Comparison of ENCODE assay signal across 8 cellular contexts in the genomic region with DNA sequence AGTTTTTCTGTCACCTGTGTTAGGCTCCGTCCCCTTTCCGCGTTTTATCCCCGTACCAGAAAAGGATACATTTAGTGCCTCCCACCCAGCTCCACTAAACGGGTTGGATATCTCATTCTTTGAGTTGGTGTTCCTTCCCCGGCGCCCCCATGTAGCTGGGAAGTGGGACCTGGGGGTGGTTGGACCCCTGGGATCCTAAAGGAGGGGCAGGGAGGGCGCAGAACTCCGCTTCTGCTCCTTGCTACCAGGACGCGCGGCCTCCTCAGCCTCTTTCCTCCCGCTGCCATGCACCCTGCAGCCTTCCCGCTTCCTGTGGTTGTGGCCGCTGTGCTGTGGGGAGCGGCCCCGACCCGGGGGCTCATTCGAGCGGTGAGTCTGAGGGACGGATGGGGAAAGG. TPM values are rescaled to one million over a fixed set of nuclear protein-coding genes. Genes with fewer than 3 reads are reported as not detected.
DNase-seq lines count a peak whose midpoint lies in the region; ATAC-seq, FAIRE-seq and TF ChIP-seq lines count a peak whose summit lies in the region.

No MANE protein-coding gene starts in this region.

- peaks cover 2% of the 10 kb centered on the region for H3K27me3 Mint-ChIP-seq in activated naive CD8-positive, alpha-beta T cell treated with anti-CD3 and anti-CD28 coated beads, Interleukin-2, amount 50 U/mL, for 24 hours
- H3K27me3 Mint-ChIP-seq in stimulated activated naive CD8-positive, alpha-beta T cell treated with anti-CD3 and anti-CD28 coated beads, Interleukin-15, amount 100 ng/mL, for 72 hours, result no peaks in the 10 kb centered on the region

- H2AFZ ChIP-seq in keratinocyte (ENCODE audit: control insufficient read depth, low read length), result peak overlapping the region; percentile 94

- H3K9me1 ChIP-seq in keratinocyte (ENCODE audit: control insufficient read depth, extremely low read depth, insufficient read depth, low read length), result no peaks in the 10 kb centered on the region

- peaks cover 4% of the 10 kb centered on the region for H4K20me1 ChIP-seq in keratinocyte (ENCODE audit: control insufficient read depth, extremely low read depth, insufficient read depth, low read length)

- ATAC-seq in activated naive CD8-positive, alpha-beta T cell treated with anti-CD3 and anti-CD28 coated beads, Interleukin-2, amount 50 U/mL, for 24 hours, result no peak
- ATAC-seq in stimulated activated naive CD8-positive, alpha-beta T cell treated with anti-CD3 and anti-CD28 coated beads, Interleukin-15, amount 100 ng/mL, for 72 hours, result no peak
- no peak for ATAC-seq in GM18873 (IDR thresholded peaks at IDR 0.05; ENCODE audit: low FRiP score, unreplicated experiment)
- no peak for ATAC-seq in GM21526 (IDR thresholded peaks at IDR 0.05; ENCODE audit: low FRiP score, unreplicated experiment)

- H3K36me3 ChIP-seq in BE2C, result peaks cover 13% of the 10 kb centered on the region
- peaks cover 26 to 30% of the 10 kb centered on the region in 2 experiments for H3K36me3 ChIP-seq in keratinocyte (ENCODE audit: control insufficient read depth in 2 of 2, extremely low read depth in 1 of 2, insufficient read depth in 2 of 2, low read length in 2 of 2)

- H3K4me3 Mint-ChIP-seq in activated naive CD8-positive, alpha-beta T cell treated with anti-CD3 and anti-CD28 coated beads, Interleukin-2, amount 50 U/mL, for 24 hours, result peak overlapping the region; percentile 99
- peak overlapping the region; percentile 93 to 94 for H3K4me3 Mint-ChIP-seq in stimulated activated naive CD8-positive, alpha-beta T cell treated with anti-CD3 and anti-CD28 coated beads, Interleukin-15, amount 100 ng/mL, for 72 hours

- peak overlapping the region; percentile 100 for H3K4me2 ChIP-seq in keratinocyte (ENCODE audit: control insufficient read depth, extremely low read depth, insufficient read depth, low read depth, low read length)

- dilution Hi-C loops in keratinocyte (cut with MboI; ENCODE audit: extremely low pct_ligation_motif_present, low sequenced_read_pairs), result loop anchor here (10.0 kb wide), 1 partner anchor 64 kb away; no protein-coding TSS in a partner anchor

- H3K4me3 ChIP-seq in BE2C (ENCODE audit: low read depth, low read length) (peak overlapping the region; percentile 86), keratinocyte (ENCODE audit: control insufficient read depth in 2 of 3, extremely low read depth in 1 of 3, insufficient read depth in 2 of 3, low read depth in 1 of 3, low read length in 3 of 3) (peak overlapping the region; percentile 88 to 93 (median 91))

- no peaks in the 10 kb centered on the region for H3K9me3 Mint-ChIP-seq in activated naive CD8-positive, alpha-beta T cell treated with anti-CD3 and anti-CD28 coated beads, Interleukin-2, amount 50 U/mL, for 24 hours
- no peaks in the 10 kb centered on the region for H3K9me3 Mint-ChIP-seq in stimulated activated naive CD8-positive, alpha-beta T cell treated with anti-CD3 and anti-CD28 coated beads, Interleukin-15, amount 100 ng/mL, for 72 hours

- peak overlapping the region; percentile 99 for H3K27ac Mint-ChIP-seq in activated naive CD8-positive, alpha-beta T cell treated with anti-CD3 and anti-CD28 coated beads, Interleukin-2, amount 50 U/mL, for 24 hours
- peak overlapping the region; percentile 98 to 99 for H3K27ac Mint-ChIP-seq in stimulated activated naive CD8-positive, alpha-beta T cell treated with anti-CD3 and anti-CD28 coated beads, Interleukin-15, amount 100 ng/mL, for 72 hours

- FAIRE-seq in keratinocyte (lab: Jason Lieb, UNC), result no peak

- H3K9me3 ChIP-seq in BE2C (no peaks in the 10 kb centered on the region), keratinocyte (ENCODE audit: control insufficient read depth, low read depth, low read length) (no peaks in the 10 kb centered on the region)

- H3K27me3 ChIP-seq in BE2C, result no peaks in the 10 kb centered on the region
- no peaks in the 10 kb centered on the region for H3K27me3 ChIP-seq in keratinocyte (ENCODE audit: control insufficient read depth, extremely low read depth, insufficient read depth, low read length)

- peaks cover 55% of the 10 kb centered on the region for H3K79me2 ChIP-seq in keratinocyte (ENCODE audit: control insufficient read depth, insufficient read depth, low read length)

- no peaks in the 10 kb centered on the region; the same call in 1 of the 2 replicates for H3K4me1 ChIP-seq in BE2C
- peaks cover 38% of the 10 kb centered on the region for H3K4me1 ChIP-seq in keratinocyte (ENCODE audit: control insufficient read depth, extremely low read depth, insufficient read depth, low read length)

- TF ChIP-seq CTCF in BE2C (IDR thresholded peaks at IDR 0.05; ENCODE audit: low read depth, low read length), result no peak
- TF ChIP-seq CTCF in keratinocyte (optimal IDR thresholded peaks at IDR 0.05 in 1 of 3, IDR thresholded peaks at IDR 0.05 in 1 of 3, conservative IDR thresholded peaks at IDR 0.05 in 1 of 3; ENCODE audit: extremely low read depth in 1 of 3, insufficient read depth in 2 of 3, low read length in 3 of 3), result no peak

- no peak for DNase-seq in BE2C
- DNase-seq in NAMALWA (ENCODE audit: low spot score), result peak; percentile 24
- DNase-seq in activated naive CD8-positive, alpha-beta T cell treated with anti-CD3 and anti-CD28 coated beads, Interleukin-2, amount 50 U/mL, for 24 hours, result peak; percentile 63
- no peak for DNase-seq in keratinocyte (ENCODE audit: low read depth, low spot score)
- peak in 1 of 2 donors; percentile 63 for DNase-seq in stimulated activated naive CD8-positive, alpha-beta T cell treated with anti-CD3 and anti-CD28 coated beads, Interleukin-15, amount 100 ng/mL, for 72 hours
- no peak for DNase-seq in NCI-H526 treated with DMSO at 0.1 percent for 48 hours (lab: John Stamatoyannopoulos, UW)

- peaks cover 50% of the 10 kb centered on the region for H3K36me3 Mint-ChIP-seq in activated naive CD8-positive, alpha-beta T cell treated with anti-CD3 and anti-CD28 coated beads, Interleukin-2, amount 50 U/mL, for 24 hours (ENCODE audit: low read depth)

- peak overlapping the region; percentile 98 for H3K27ac ChIP-seq in keratinocyte (ENCODE audit: control insufficient read depth, insufficient read depth, low read length)

- H3K4me1 Mint-ChIP-seq in activated naive CD8-positive, alpha-beta T cell treated with anti-CD3 and anti-CD28 coated beads, Interleukin-2, amount 50 U/mL, for 24 hours, result peaks cover 68% of the 10 kb centered on the region
- H3K4me1 Mint-ChIP-seq in stimulated activated naive CD8-positive, alpha-beta T cell treated with anti-CD3 and anti-CD28 coated beads, Interleukin-15, amount 100 ng/mL, for 72 hours, result peaks cover 81% of the 10 kb centered on the region

- H3K9ac ChIP-seq in keratinocyte (ENCODE audit: control insufficient read depth, extremely low read depth, insufficient read depth, low read length), result peak overlapping the region; percentile 97

RNA-seq across cellular contexts. Expression of a gene that starts 0.6 kb away (rescaled TPM):
- polyA plus RNA-seq in BE2C (2012; ENCODE audit: insufficient read depth, insufficient read length, low read depth), result 87.9 TPM
- 101 to 129 TPM (median 118 TPM) in 3 replicates for polyA plus RNA-seq in keratinocyte
- polyA plus RNA-seq in keratinocyte (2011; ENCODE audit: low read depth), result 76.5 TPM
- polyA plus RNA-seq in keratinocyte (2011; cell fraction: cytosol; rRNA removed), result 180 and 200 TPM in 2 replicates
- 197 and 208 TPM in 2 replicates for polyA plus RNA-seq in keratinocyte (2011; cell fraction: nucleus; rRNA removed)
- polyA plus RNA-seq in keratinocyte (2012; ENCODE audit: low replicate concordance), result 124 and 136 TPM in 2 replicates
- polyA minus RNA-seq in keratinocyte, result 97.9 to 161 TPM (median 108 TPM) in 3 replicates
- polyA minus RNA-seq in keratinocyte (2011; cell fraction: cytosol; rRNA and poly(A)+ RNA removed), result 177 TPM
- polyA minus RNA-seq in keratinocyte (2011; cell fraction: nucleus; rRNA and poly(A)+ RNA removed), result 45.4 and 50.7 TPM in 2 replicates

RNA-seq across cellular contexts. Expression of a gene that starts 0.8 kb away (rescaled TPM):
- polyA plus RNA-seq in BE2C (2012; ENCODE audit: insufficient read depth, insufficient read length, low read depth), result 80.7 TPM
- 28.3 to 43.6 TPM (median 33.8 TPM) in 3 replicates for polyA plus RNA-seq in keratinocyte
- polyA plus RNA-seq in keratinocyte (2011; ENCODE audit: low read depth), result 30.2 TPM
- 24.2 and 34.0 TPM in 2 replicates for polyA plus RNA-seq in keratinocyte (2011; cell fraction: cytosol; rRNA removed)
- polyA plus RNA-seq in keratinocyte (2011; cell fraction: nucleus; rRNA removed), result 20.7 and 24.5 TPM in 2 replicates
- polyA plus RNA-seq in keratinocyte (2012; ENCODE audit: low replicate concordance), result 26.3 and 42.6 TPM in 2 replicates
- 30.9 to 80.3 TPM (median 31.3 TPM) in 3 replicates for polyA minus RNA-seq in keratinocyte
- 34.0 TPM for polyA minus RNA-seq in keratinocyte (2011; cell fraction: cytosol; rRNA and poly(A)+ RNA removed)
- polyA minus RNA-seq in keratinocyte (2011; cell fraction: nucleus; rRNA and poly(A)+ RNA removed), result 12.2 and 12.6 TPM in 2 replicates

RNA-seq across cellular contexts. Expression of a gene that starts 7.7 kb away (rescaled TPM):
- polyA plus RNA-seq in BE2C (2012; ENCODE audit: insufficient read depth, insufficient read length, low read depth), result 1,200 TPM
- polyA plus RNA-seq in keratinocyte, result 1,029 to 1,579 TPM (median 1,435 TPM) in 3 replicates
- 93.5 TPM for polyA plus RNA-seq in keratinocyte (2011; ENCODE audit: low read depth)
- 1,284 and 1,740 TPM in 2 replicates for polyA plus RNA-seq in keratinocyte (2011; cell fraction: cytosol; rRNA removed)
- 522 and 618 TPM in 2 replicates for polyA plus RNA-seq in keratinocyte (2011; cell fraction: nucleus; rRNA removed)
- 752 and 2,112 TPM in 2 replicates for polyA plus RNA-seq in keratinocyte (2012; ENCODE audit: low replicate concordance)
- 549 to 818 TPM (median 613 TPM) in 3 replicates for polyA minus RNA-seq in keratinocyte
- 3,030 TPM for polyA minus RNA-seq in keratinocyte (2011; cell fraction: cytosol; rRNA and poly(A)+ RNA removed)
- 168 and 208 TPM in 2 replicates for polyA minus RNA-seq in keratinocyte (2011; cell fraction: nucleus; rRNA and poly(A)+ RNA removed)

RNA-seq across cellular contexts. Expression of a gene that starts 8.5 kb away (rescaled TPM):
- polyA plus RNA-seq in BE2C (2012; ENCODE audit: insufficient read depth, insufficient read length, low read depth), result 0.68 TPM
- polyA plus RNA-seq in keratinocyte, result not detected in 3 replicates
- polyA plus RNA-seq in keratinocyte (2011; ENCODE audit: low read depth), result not detected
- polyA plus RNA-seq in keratinocyte (2011; cell fraction: cytosol; rRNA removed), result 0.03 TPM in 1 of 2 replicates, not detected in the other
- polyA plus RNA-seq in keratinocyte (2011; cell fraction: nucleus; rRNA removed), result not detected in 2 replicates
- polyA plus RNA-seq in keratinocyte (2012; ENCODE audit: low replicate concordance), result 0.74 and 1.5 TPM in 2 replicates
- not detected in 3 replicates for polyA minus RNA-seq in keratinocyte
- not detected for polyA minus RNA-seq in keratinocyte (2011; cell fraction: cytosol; rRNA and poly(A)+ RNA removed)
- polyA minus RNA-seq in keratinocyte (2011; cell fraction: nucleus; rRNA and poly(A)+ RNA removed), result not detected in 2 replicates

RNA-seq across cellular contexts. Expression of a gene that starts 10.3 kb away (rescaled TPM):
- polyA plus RNA-seq in BE2C (2012; ENCODE audit: insufficient read depth, insufficient read length, low read depth), result 119 TPM
- polyA plus RNA-seq in keratinocyte, result 1.8 to 3.1 TPM (median 2.4 TPM) in 3 replicates
- polyA plus RNA-seq in keratinocyte (2011; ENCODE audit: low read depth), result 1.5 TPM
- polyA plus RNA-seq in keratinocyte (2011; cell fraction: cytosol; rRNA removed), result 0.48 and 0.64 TPM in 2 replicates
- polyA plus RNA-seq in keratinocyte (2011; cell fraction: nucleus; rRNA removed), result 14.2 and 14.8 TPM in 2 replicates
- polyA plus RNA-seq in keratinocyte (2012; ENCODE audit: low replicate concordance), result 2.9 and 3.3 TPM in 2 replicates
- polyA minus RNA-seq in keratinocyte, result 0.20 to 1.4 TPM (median 1.1 TPM) in 3 replicates
- polyA minus RNA-seq in keratinocyte (2011; cell fraction: cytosol; rRNA and poly(A)+ RNA removed), result 3.6 TPM
- 1.7 TPM in 2 replicates for polyA minus RNA-seq in keratinocyte (2011; cell fraction: nucleus; rRNA and poly(A)+ RNA removed)

Comparison
In these comparisons a context has a peak if more than half of its experiments do, and no peak if none do; other contexts are left out.
1. DNase-seq: peak in NAMALWA (single experiment) and activated naive CD8-positive, alpha-beta T cell treated with anti-CD3 and anti-CD28 coated beads, Interleukin-2, amount 50 U/mL, for 24 hours (single experiment); none in BE2C (single experiment), keratinocyte (single experiment) and NCI-H526 treated with DMSO at 0.1 percent for 48 hours (single experiment).